Comparison of ENCODE assay signal across 20 cellular contexts in the genomic region with DNA sequence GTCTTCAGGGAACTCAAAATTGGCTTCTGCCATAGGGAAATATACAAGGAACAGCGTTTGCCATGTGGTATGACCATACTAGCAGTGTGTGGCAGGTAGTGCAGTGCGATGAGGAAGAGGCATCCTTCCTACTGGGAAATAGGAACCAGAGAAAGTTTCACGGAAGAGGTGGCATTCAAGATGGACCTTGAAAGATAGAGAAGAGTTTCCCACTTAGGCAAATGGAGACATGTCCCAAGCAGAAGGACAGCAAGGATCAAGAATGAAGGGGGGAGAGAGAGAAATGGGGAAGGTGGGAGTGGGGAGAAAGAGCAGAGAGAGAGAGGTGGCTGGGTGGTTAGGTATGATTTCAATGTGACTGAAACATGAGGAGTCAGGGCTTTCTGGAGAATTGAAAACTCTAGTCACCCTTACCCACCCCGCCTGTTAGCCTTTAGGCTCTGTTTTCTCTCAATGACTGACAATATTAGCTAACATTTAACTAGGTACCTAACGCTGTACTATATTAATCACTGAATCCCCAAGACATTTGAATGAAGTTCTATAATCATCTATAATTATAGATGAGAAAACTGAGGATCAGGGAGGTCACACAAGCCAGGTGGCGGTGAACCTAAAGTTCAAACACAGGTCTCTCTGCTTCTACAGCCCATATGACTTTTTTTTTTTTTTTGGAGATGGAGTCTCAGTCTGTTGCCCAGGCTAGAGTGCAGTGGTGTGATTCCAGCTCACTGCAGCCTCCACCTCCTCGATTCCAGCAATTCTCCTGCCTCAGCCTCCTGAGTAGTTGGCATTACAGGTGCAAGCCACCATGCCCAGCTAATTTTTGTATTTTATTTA.
DNase-seq lines count a peak whose midpoint lies in the region; ATAC-seq and TF ChIP-seq lines count a peak whose summit lies in the region.
"Had no signal": no experiment of that assay in that cellular context is flagged by ENCODE, and none has a peak within 500 bp of the region (broad histone marks: within the 10 kb centered on the region; RNA-seq: fewer than 3 reads in every experiment).

No MANE protein-coding gene starts in this region.

- ATAC-seq in GM19397 (IDR thresholded peaks at IDR 0.05; ENCODE audit: unreplicated experiment) = peak; percentile 23
- ATAC-seq in HG03139 (IDR thresholded peaks at IDR 0.05; ENCODE audit: unreplicated experiment) = peak; percentile 33
- no peak for ATAC-seq in central memory CD8-positive, alpha-beta T cell (replicated peaks; ENCODE audit: extremely low read depth, poor library complexity, severe bottlenecking)
- ATAC-seq: HCT116 had no signal

- no peak for TF ChIP-seq CTCF in Calu3 (IDR thresholded peaks at IDR 0.05; ENCODE audit: unreplicated experiment)
- TF ChIP-seq CTCF in colonic mucosa (IDR thresholded peaks at IDR 0.05) = no peak
- TF ChIP-seq CTCF in endodermal cell (conservative IDR thresholded peaks at IDR 0.05) = no peak

- H3K36me3 Mint-ChIP-seq in Calu3 (ENCODE audit: insufficient read depth, unreplicated experiment) = peaks cover 8% of the 10 kb centered on the region
- peaks cover 9% of the 10 kb centered on the region for H3K36me3 Mint-ChIP-seq in central memory CD8-positive, alpha-beta T cell (ENCODE audit: insufficient read depth)
- H3K36me3 Mint-ChIP-seq in endodermal cell (ENCODE audit: low read depth) = no peaks in the 10 kb centered on the region

- no peak overlapping the region for H3K9ac ChIP-seq in colonic mucosa (ENCODE audit: low read depth in 2 of 2, low read length in 2 of 2)
- no peak overlapping the region for H3K9ac ChIP-seq in endodermal cell (ENCODE audit: extremely low read depth, low read length, poor library complexity, severe bottlenecking)

- H3K9me3 Mint-ChIP-seq in Calu3 (ENCODE audit: low read depth, unreplicated experiment) = no peaks in the 10 kb centered on the region
- no peaks in the 10 kb centered on the region for H3K9me3 Mint-ChIP-seq in central memory CD8-positive, alpha-beta T cell
- H3K9me3 Mint-ChIP-seq in endodermal cell = no peaks in the 10 kb centered on the region

- 90 to 95% methylated on average over 3 to 7 of the region's 7 CpGs for WGBS in endodermal cell (ENCODE audit: insufficient coverage in 1 of 2, insufficient read length in 1 of 2), 2 experiments

- H3K4me1 ChIP-seq in colonic mucosa = no peaks in the 10 kb centered on the region
- no peaks in the 10 kb centered on the region for H3K4me1 ChIP-seq in endodermal cell (ENCODE audit: control insufficient read depth, insufficient read depth, low read length)

- H3K9me3 ChIP-seq in colonic mucosa = no peaks in the 10 kb centered on the region
- no peaks in the 10 kb centered on the region for H3K9me3 ChIP-seq in endodermal cell (ENCODE audit: control insufficient read depth, low read length)

- no TSS peak for BruUV-seq in Calu3 (replicated peaks; lab: Mats Ljungman, UMichigan)

- H3K36me3 ChIP-seq in colonic mucosa (no peaks in the 10 kb centered on the region), endodermal cell (ENCODE audit: control insufficient read depth, insufficient read depth, low read length) (no peaks in the 10 kb centered on the region)

- peaks cover 50% of the 10 kb centered on the region for H3K4me1 Mint-ChIP-seq in Calu3 (ENCODE audit: low read depth, unreplicated experiment)
- peaks cover 28% of the 10 kb centered on the region for H3K4me1 Mint-ChIP-seq in central memory CD8-positive, alpha-beta T cell
- H3K4me1 Mint-ChIP-seq in endodermal cell = peaks cover 16% of the 10 kb centered on the region

- intact Hi-C loops in Calu3 (cut with micrococcal nuclease; ENCODE audit: unreplicated experiment) = no loop called here
- intact Hi-C loops in colonic mucosa (cut with DNase I) = no loop called here

- H3K27ac ChIP-seq in colonic mucosa = no peak overlapping the region
- no peak overlapping the region for H3K27ac ChIP-seq in endodermal cell (ENCODE audit: low read depth, low read length)
- H3K27ac ChIP-seq: PC-9 had no signal

- H3K4me3 Mint-ChIP-seq in Calu3 (ENCODE audit: low read depth, unreplicated experiment) (no peak overlapping the region), endodermal cell (no peak overlapping the region)
- no peak overlapping the region for H3K4me3 Mint-ChIP-seq in central memory CD8-positive, alpha-beta T cell

- H3K27ac Mint-ChIP-seq in Calu3 (ENCODE audit: unreplicated experiment) (peak overlapping the region; percentile 2), endodermal cell (no peak overlapping the region)
- H3K27ac Mint-ChIP-seq in central memory CD8-positive, alpha-beta T cell (ENCODE audit: low read depth) = peak overlapping the region; percentile 9

- no peak overlapping the region for H3K4me3 ChIP-seq in colonic mucosa
- H3K4me3 ChIP-seq in endodermal cell (ENCODE audit: low read length) = no peak overlapping the region
- H3K4me3 ChIP-seq: PC-9 had no signal

- CTCF ChIA-PET in Calu3 (lab: Charles Lee) = interaction anchor here (0.7 to 1.1 kb wide), 2 partner anchors 10 to 594 kb away, joined by 3 read pairs; no protein-coding TSS in a partner anchor

- H3K27me3 ChIP-seq in colonic mucosa (no peaks in the 10 kb centered on the region), endodermal cell (ENCODE audit: control insufficient read depth, insufficient read depth, low read length, poor library complexity, severe bottlenecking) (no peaks in the 10 kb centered on the region)

- DNase-seq in Calu3 (no peak), colonic mucosa (no peak), putamen (ENCODE audit: low spot score) (no peak), endodermal cell (no peak), HCEC 1CT (no peak)
- DNase-seq in central memory CD8-positive, alpha-beta T cell (ENCODE audit: low spot score in 2 of 2) = no peak
- DNase-seq: activated CD4-positive, CD25-positive, alpha-beta regulatory T cell treated with anti-CD3 and anti-CD28 coated beads, Interleukin-2, amount 50 U/mL, for 72 hours; activated T-cell treated with anti-CD3 and anti-CD28 coated beads for 4 hours; central memory CD4-positive, alpha-beta T cell; COR-L47; head of caudate nucleus; Kasumi-1; NCI-H146; NCI-H510A; PC-9; posterior cingulate gyrus; substantia nigra had no signal

- H3K27me3 Mint-ChIP-seq in Calu3 (ENCODE audit: unreplicated experiment) (no peaks in the 10 kb centered on the region), endodermal cell (ENCODE audit: insufficient read depth) (peaks cover 3% of the 10 kb centered on the region)
- H3K27me3 Mint-ChIP-seq in central memory CD8-positive, alpha-beta T cell = no peaks in the 10 kb centered on the region
